8 cellular contexts compared by ENCODE assay signal in the genomic region with DNA sequence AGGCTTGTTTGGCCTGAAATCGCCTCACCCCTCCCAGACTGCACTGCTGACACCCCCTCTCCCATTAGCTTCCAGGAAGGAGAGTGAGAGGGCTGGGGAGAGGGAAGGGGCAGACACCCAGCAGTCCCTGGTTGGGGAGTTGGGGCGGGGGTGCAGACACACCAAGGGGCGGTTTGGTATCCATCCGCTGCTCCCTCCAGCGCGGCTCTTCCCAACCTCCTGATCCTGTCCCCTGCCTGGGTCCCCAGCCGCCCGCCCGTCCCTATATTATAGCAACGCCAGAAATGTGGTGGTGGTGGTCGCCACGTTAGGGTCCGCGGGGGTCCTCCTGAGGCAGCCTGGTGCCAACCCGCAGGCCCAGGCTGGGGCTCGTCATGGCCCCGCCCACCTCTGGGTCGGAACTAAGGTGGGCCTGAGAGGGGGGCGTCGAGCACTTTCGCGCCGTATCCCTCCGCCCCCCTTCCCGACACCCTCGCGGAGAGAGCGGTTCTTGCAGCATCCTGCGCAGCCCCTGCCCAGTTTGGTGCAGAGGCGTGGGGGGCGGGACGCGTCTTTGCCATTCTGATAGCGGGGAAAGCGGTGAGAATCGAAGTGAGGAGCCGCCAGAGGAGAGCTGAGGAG. TPM values are rescaled to one million over a fixed set of nuclear protein-coding genes. Genes with fewer than 3 reads are reported as not detected.
DNase-seq lines count a peak whose midpoint lies in the region; ATAC-seq, FAIRE-seq and TF ChIP-seq lines count a peak whose summit lies in the region.

No MANE protein-coding gene starts in this region.

- no peaks in the 10 kb centered on the region for H3K27me3 Mint-ChIP-seq in activated naive CD8-positive, alpha-beta T cell

- WGBS in suprapubic skin: 42% methylated on average over 17 of the region's 37 CpGs

- H4K20me1 ChIP-seq in keratinocyte (ENCODE audit: control insufficient read depth, extremely low read depth, insufficient read depth, low read length): no peaks in the 10 kb centered on the region

- FAIRE-seq in keratinocyte (lab: Jason Lieb, UNC): no peak

- ATAC-seq in GM21528 (IDR thresholded peaks at IDR 0.05; ENCODE audit: low FRiP score, unreplicated experiment): no peak

- peaks cover 11% of the 10 kb centered on the region for H3K4me1 Mint-ChIP-seq in activated naive CD8-positive, alpha-beta T cell (ENCODE audit: low read depth)

- H3K9me3 ChIP-seq in keratinocyte (ENCODE audit: control insufficient read depth, low read depth, low read length): no peaks in the 10 kb centered on the region
- no peaks in the 10 kb centered on the region for H3K9me3 ChIP-seq in suprapubic skin

- H3K9ac ChIP-seq in keratinocyte (ENCODE audit: control insufficient read depth, extremely low read depth, insufficient read depth, low read length): no peak overlapping the region

- peak overlapping the region; percentile 54 for H2AFZ ChIP-seq in keratinocyte (ENCODE audit: control insufficient read depth, low read length)

- no peak for TF ChIP-seq EP300 in suprapubic skin (IDR thresholded peaks at IDR 0.05)

- no peak overlapping the region for H3K27ac ChIP-seq in keratinocyte (ENCODE audit: control insufficient read depth, insufficient read depth, low read length)
- no peak overlapping the region for H3K27ac ChIP-seq in suprapubic skin

- dilution Hi-C loops in keratinocyte (cut with MboI; ENCODE audit: extremely low pct_ligation_motif_present, low sequenced_read_pairs): no loop called here

- H3K9me1 ChIP-seq in keratinocyte (ENCODE audit: control insufficient read depth, extremely low read depth, insufficient read depth, low read length): no peaks in the 10 kb centered on the region

- peak; percentile 1 for DNase-seq in NCI-H510A (lab: John Stamatoyannopoulos, UW)
- no peak for DNase-seq in NCI-H510A treated with DMSO at 0.1 percent for 48 hours (lab: John Stamatoyannopoulos, UW)
- DNase-seq in keratinocyte (ENCODE audit: low read depth, low spot score): no peak
- DNase-seq in suprapubic skin (ENCODE audit: low spot score in 2 of 2): no peak
- no peak for DNase-seq in HEK293T (ENCODE audit: extremely low spot score)
- no peak for DNase-seq in NCI-H82 (lab: John Stamatoyannopoulos, UW)

- H3K27ac Mint-ChIP-seq in activated naive CD8-positive, alpha-beta T cell: no peak overlapping the region

- no peak for TF ChIP-seq POLR2A in suprapubic skin (IDR thresholded peaks at IDR 0.05)

- H3K4me2 ChIP-seq in keratinocyte (ENCODE audit: control insufficient read depth, extremely low read depth, insufficient read depth, low read depth, low read length): peak overlapping the region; percentile 54

- H3K4me3 ChIP-seq in keratinocyte (ENCODE audit: control insufficient read depth in 2 of 3, extremely low read depth in 1 of 3, insufficient read depth in 2 of 3, low read depth in 1 of 3, low read length in 3 of 3) (peak overlapping the region; percentile 45 to 55 (median 48)), suprapubic skin (peak overlapping the region; percentile 60)

- H3K36me3 ChIP-seq in keratinocyte (ENCODE audit: control insufficient read depth in 2 of 2, extremely low read depth in 1 of 2, insufficient read depth in 2 of 2, low read length in 2 of 2) (no peaks in the 10 kb centered on the region), suprapubic skin (no peaks in the 10 kb centered on the region)

- H3K27me3 ChIP-seq in keratinocyte (ENCODE audit: control insufficient read depth, extremely low read depth, insufficient read depth, low read length) (no peaks in the 10 kb centered on the region), suprapubic skin (no peaks in the 10 kb centered on the region)

- peak overlapping the region; percentile 85 for H3K4me3 Mint-ChIP-seq in activated naive CD8-positive, alpha-beta T cell

- no peaks in the 10 kb centered on the region for H3K79me2 ChIP-seq in keratinocyte (ENCODE audit: control insufficient read depth, insufficient read depth, low read length)

- no peaks in the 10 kb centered on the region for H3K4me1 ChIP-seq in keratinocyte (ENCODE audit: control insufficient read depth, extremely low read depth, insufficient read depth, low read length)
- peaks cover 4% of the 10 kb centered on the region for H3K4me1 ChIP-seq in suprapubic skin

- no peaks in the 10 kb centered on the region for H3K36me3 Mint-ChIP-seq in activated naive CD8-positive, alpha-beta T cell

- POLR2A ChIA-PET in HEK293T (lab: Yijun Ruan, JAX): no interaction called here

- H3K9me3 Mint-ChIP-seq in activated naive CD8-positive, alpha-beta T cell (ENCODE audit: low read depth): no peaks in the 10 kb centered on the region

- TF ChIP-seq CTCF in keratinocyte (optimal IDR thresholded peaks at IDR 0.05 in 1 of 3, IDR thresholded peaks at IDR 0.05 in 1 of 3, conservative IDR thresholded peaks at IDR 0.05 in 1 of 3; ENCODE audit: extremely low read depth in 1 of 3, insufficient read depth in 2 of 3, low read length in 3 of 3) (no peak), suprapubic skin (IDR thresholded peaks at IDR 0.05) (no peak)

- CTCF ChIA-PET in HEK293T (lab: Yijun Ruan, JAX): no interaction called here

TF ChIP-seq in HEK293T, 16 proteins besides CTCF, POLR2A, EP300 and RAD21:
- TF ChIP-seq FOXA1 (IDR thresholded peaks at IDR 0.05): no peak
- no peak for TF ChIP-seq SP1 (IDR thresholded peaks at IDR 0.05)
- no peak for TF ChIP-seq BHLHE40 (IDR thresholded peaks at IDR 0.05; ENCODE audit: borderline replicate concordance)
- no peak for TF ChIP-seq LEF1 (IDR thresholded peaks at IDR 0.05; ENCODE audit: borderline replicate concordance)
- TF ChIP-seq, protein P1, sequence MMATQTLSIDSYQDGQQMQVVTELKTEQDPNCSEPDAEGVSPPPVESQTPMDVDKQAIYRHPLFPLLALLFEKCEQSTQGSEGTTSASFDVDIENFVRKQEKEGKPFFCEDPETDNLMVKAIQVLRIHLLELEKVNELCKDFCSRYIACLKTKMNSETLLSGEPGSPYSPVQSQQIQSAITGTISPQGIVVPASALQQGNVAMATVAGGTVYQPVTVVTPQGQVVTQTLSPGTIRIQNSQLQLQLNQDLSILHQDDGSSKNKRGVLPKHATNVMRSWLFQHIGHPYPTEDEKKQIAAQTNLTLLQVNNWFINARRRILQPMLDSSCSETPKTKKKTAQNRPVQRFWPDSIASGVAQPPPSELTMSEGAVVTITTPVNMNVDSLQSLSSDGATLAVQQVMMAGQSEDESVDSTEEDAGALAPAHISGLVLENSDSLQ (IDR thresholded peaks at IDR 0.05): no peak
- TF ChIP-seq ARNT (IDR thresholded peaks at IDR 0.05): no peak
- no peak for TF ChIP-seq ZNF384 (IDR thresholded peaks at IDR 0.05)
- no peak for TF ChIP-seq ELF4 (IDR thresholded peaks at IDR 0.05)
- no peak for TF ChIP-seq FOXK2 (IDR thresholded peaks at IDR 0.05)
- no peak for TF ChIP-seq TARDBP (IDR thresholded peaks at IDR 0.05)
- TF ChIP-seq SUZ12 (IDR thresholded peaks at IDR 0.05): no peak
- TF ChIP-seq NFRKB (IDR thresholded peaks at IDR 0.05): no peak
- TF ChIP-seq CTBP1 (IDR thresholded peaks at IDR 0.05; ENCODE audit: borderline replicate concordance): no peak
- TF ChIP-seq HDGF (IDR thresholded peaks at IDR 0.05; ENCODE audit: borderline replicate concordance): no peak
- no peak for TF ChIP-seq L3MBTL2 (conservative IDR thresholded peaks at IDR 0.05)

RNA-seq across cellular contexts. Expression of gene GPRASP3, which starts 25.1 kb away (rescaled TPM):
- 3.0 to 3.1 TPM (median 3.0 TPM) in 3 replicates for polyA plus RNA-seq in keratinocyte
- 1.1 TPM for polyA plus RNA-seq in keratinocyte (2011; ENCODE audit: low read depth)
- 2.2 and 3.4 TPM in 2 replicates for polyA plus RNA-seq in keratinocyte (2011; cell fraction: cytosol; rRNA removed)
- 2.9 and 4.1 TPM in 2 replicates for polyA plus RNA-seq in keratinocyte (2011; cell fraction: nucleus; rRNA removed)
- 1.5 and 2.6 TPM in 2 replicates for polyA plus RNA-seq in keratinocyte (2012; ENCODE audit: low replicate concordance)
- polyA minus RNA-seq in keratinocyte: 1.1 to 4.6 TPM (median 4.5 TPM) in 3 replicates
- 6.5 TPM for polyA minus RNA-seq in keratinocyte (2011; cell fraction: cytosol; rRNA and poly(A)+ RNA removed)
- polyA minus RNA-seq in keratinocyte (2011; cell fraction: nucleus; rRNA and poly(A)+ RNA removed): 3.1 and 6.2 TPM in 2 replicates
- 1 to 10 TPM; 2.9 to 5.1 (median 3.5) TPM for total RNA-seq in suprapubic skin

RNA-seq across cellular contexts. Expression of gene GPRASP2, which starts 33.4 kb away (rescaled TPM):
- polyA plus RNA-seq in keratinocyte: 3.6 to 4.9 TPM (median 3.8 TPM) in 3 replicates
- 2.1 TPM for polyA plus RNA-seq in keratinocyte (2011; ENCODE audit: low read depth)
- 3.4 and 4.5 TPM in 2 replicates for polyA plus RNA-seq in keratinocyte (2011; cell fraction: cytosol; rRNA removed)
- polyA plus RNA-seq in keratinocyte (2011; cell fraction: nucleus; rRNA removed): 4.9 and 6.0 TPM in 2 replicates
- polyA plus RNA-seq in keratinocyte (2012; ENCODE audit: low replicate concordance): 3.2 and 4.7 TPM in 2 replicates
- polyA minus RNA-seq in keratinocyte: 1.7 to 6.2 TPM (median 5.3 TPM) in 3 replicates
- 3.3 TPM for polyA minus RNA-seq in keratinocyte (2011; cell fraction: cytosol; rRNA and poly(A)+ RNA removed)
- 2.4 and 5.1 TPM in 2 replicates for polyA minus RNA-seq in keratinocyte (2011; cell fraction: nucleus; rRNA and poly(A)+ RNA removed)
- total RNA-seq in suprapubic skin: 1 to 10 TPM; 5.3 to 8.4 (median 7.4) TPM
